Comparison of ENCODE assay signal across 19 cellular contexts in the genomic region with DNA sequence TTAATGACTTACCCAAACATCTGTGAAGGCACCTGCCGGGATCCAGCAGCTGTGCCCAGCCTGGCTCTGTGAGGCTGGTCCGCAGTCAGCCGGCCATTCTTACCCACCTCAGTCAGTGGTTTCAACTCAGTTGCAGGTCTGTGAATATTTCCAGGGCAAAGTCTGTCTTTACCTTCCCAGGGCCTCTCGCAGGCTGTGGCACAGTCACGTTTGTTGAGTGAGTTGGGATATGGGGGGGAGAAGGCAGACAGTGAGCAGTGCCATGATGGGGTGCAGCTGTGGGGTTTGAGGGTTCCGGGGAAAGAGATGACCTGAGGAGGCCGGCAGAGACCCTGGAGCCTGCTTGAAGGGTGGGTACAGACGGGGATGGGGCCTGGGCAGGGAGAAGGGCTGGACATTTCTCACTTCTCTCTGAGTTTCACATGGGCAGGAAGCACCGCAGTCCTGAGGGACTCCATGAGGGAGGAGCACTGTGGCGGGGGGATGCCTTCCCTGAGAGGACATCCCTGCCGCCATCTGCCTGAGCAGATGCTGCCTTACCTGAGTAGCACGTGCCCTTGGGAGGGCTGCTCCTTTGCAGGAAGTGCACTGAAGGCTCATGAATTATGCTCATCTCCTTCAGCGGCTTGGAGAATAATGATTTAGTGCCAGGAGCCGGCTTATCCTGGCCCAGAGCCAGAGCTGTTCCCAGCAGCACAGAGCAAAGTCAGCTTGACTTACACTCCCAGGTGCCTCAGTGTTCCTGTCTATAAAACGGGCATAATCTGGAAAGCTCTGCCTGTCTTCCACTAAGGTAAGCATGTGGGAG. TPM values are rescaled to one million over a fixed set of nuclear protein-coding genes. Genes with fewer than 3 reads are reported as not detected.
A peak's percentile ranks its signal among the peaks of the same experiment; 100 is the strongest.
DNase-seq lines count a peak whose midpoint lies in the region; ATAC-seq, FAIRE-seq and TF ChIP-seq lines count a peak whose summit lies in the region.
"Had no signal": no experiment of that assay in that cellular context is flagged by ENCODE, and none has a peak within 500 bp of the region (broad histone marks: within the 10 kb centered on the region; RNA-seq: fewer than 3 reads in every experiment).

No MANE protein-coding gene starts in this region.

- TF ChIP-seq CTCF in dorsolateral prefrontal cortex (IDR thresholded peaks at IDR 0.05 in 54 of 56, conservative IDR thresholded peaks at IDR 0.05 in 2 of 56; ENCODE audit: low read depth in 1 of 56, partially characterized antibody in 56 of 56), result no peak

- no peaks in the 10 kb centered on the region for H3K9me3 ChIP-seq in small intestine (ENCODE audit: control insufficient read depth, low read depth)

- H3K27me3 ChIP-seq in dorsolateral prefrontal cortex (no peaks in the 10 kb centered on the region), small intestine (ENCODE audit: control insufficient read depth in 2 of 2, insufficient read depth in 2 of 2, low read length in 2 of 2) (no peaks in the 10 kb centered on the region)

- 29 to 54% (median 46%) methylated on average over 15 of the region's 15 CpGs for WGBS in small intestine, 3 donors

- H3K4me3 ChIP-seq in dorsolateral prefrontal cortex (no peak overlapping the region), small intestine (ENCODE audit: low read depth in 1 of 2, low read length in 2 of 2) (no peak overlapping the region)
- H3K4me3 ChIP-seq: A549 had no signal

- ATAC-seq in HG03354 (IDR thresholded peaks at IDR 0.05; ENCODE audit: poor library complexity, severe bottlenecking, unreplicated experiment), result no peak
- ATAC-seq: A549; activated T-cell treated with anti-CD3 and anti-CD28 coated beads, Interleukin-2, amount 50 U/mL, for 72 hours; left ventricle myocardium superior; naive thymus-derived CD8-positive, alpha-beta T cell had no signal

- DNase-seq in NCI-H1417 (lab: John Stamatoyannopoulos, UW) (peak in 2 of 3 experiments; percentile 32 to 37), NCI-H1417 treated with DMSO at 0.1 percent for 48 hours (lab: John Stamatoyannopoulos, UW) (no peak), NCI-H524 treated with DMSO at 0.1 percent for 48 hours (lab: John Stamatoyannopoulos, UW) (peak; percentile 82), dorsolateral prefrontal cortex (no peak), small intestine (peak; percentile 49), middle frontal gyrus (ENCODE audit: extremely low spot score, low spot score) (no peak), 8988T (no peak)
- DNase-seq: activated CD4-positive, alpha-beta T cell treated with anti-CD3 and anti-CD28 coated beads for 48 hours; activated T-cell treated with anti-CD3 and anti-CD28 coated beads, Interleukin-2, amount 50 U/mL, for 72 hours; Calu3; KG1; left ventricle myocardium superior; naive thymus-derived CD8-positive, alpha-beta T cell; NCI-H146; NK-92 treated with Interleukin-12 subunit alpha and Interleukin-12 subunit beta, amount 100 ng/mL, for 24 hours; Right ventricle myocardium superior; T-helper 2 cell had no signal

- intact Hi-C loops in dorsolateral prefrontal cortex (cut with DNase I), result no loop called here

- H3K4me1 ChIP-seq in small intestine (ENCODE audit: control insufficient read depth in 2 of 2, insufficient read depth in 1 of 2, low read depth in 1 of 2, low read length in 1 of 2), result peaks cover 0 to 3% of the 10 kb centered on the region in 2 donors

- no peak for FAIRE-seq in small intestine (lab: Jason Lieb, UNC)
- FAIRE-seq: A549 had no signal

- H3K27ac ChIP-seq in dorsolateral prefrontal cortex, result peak overlapping the region in 47 of 59 donors; percentile 1 to 89 (median 69)
- no peak overlapping the region for H3K27ac ChIP-seq in small intestine (ENCODE audit: low read depth in 1 of 2, low read length in 1 of 2)

- no peaks in the 10 kb centered on the region for H3K36me3 ChIP-seq in small intestine (ENCODE audit: control insufficient read depth in 2 of 2, insufficient read depth in 2 of 2, low read length in 2 of 2)

RNA-seq across cellular contexts. Expression of a gene that starts 48.1 kb away (rescaled TPM):
- total RNA-seq in dorsolateral prefrontal cortex, result 100 to 1,000 TPM in 3 of 120 experiments, 10 to 100 TPM in 117; 44.7 to 102 (median 69.9) TPM
- polyA plus RNA-seq in small intestine, result 10 to 100 TPM in 2 of 3 donors, 1 to 10 TPM in 1; 8.6 to 13.0 (median 12.8) TPM

Comparison
In these comparisons a context has a peak if more than half of its experiments do, and no peak if none do; other contexts are left out.
1. DNase-seq: peak in NCI-H1417 (2 of 3), NCI-H524 treated with DMSO at 0.1 percent for 48 hours (single experiment) and small intestine (single experiment); none in NCI-H1417 treated with DMSO at 0.1 percent for 48 hours (single experiment), dorsolateral prefrontal cortex (0 of 10), middle frontal gyrus (single experiment) and 8988T (single experiment).
2. H3K27ac ChIP-seq: peak in dorsolateral prefrontal cortex (47 of 59); none in small intestine (0 of 2).